ENCODE assay signal across 13 cellular contexts in the genomic region with DNA sequence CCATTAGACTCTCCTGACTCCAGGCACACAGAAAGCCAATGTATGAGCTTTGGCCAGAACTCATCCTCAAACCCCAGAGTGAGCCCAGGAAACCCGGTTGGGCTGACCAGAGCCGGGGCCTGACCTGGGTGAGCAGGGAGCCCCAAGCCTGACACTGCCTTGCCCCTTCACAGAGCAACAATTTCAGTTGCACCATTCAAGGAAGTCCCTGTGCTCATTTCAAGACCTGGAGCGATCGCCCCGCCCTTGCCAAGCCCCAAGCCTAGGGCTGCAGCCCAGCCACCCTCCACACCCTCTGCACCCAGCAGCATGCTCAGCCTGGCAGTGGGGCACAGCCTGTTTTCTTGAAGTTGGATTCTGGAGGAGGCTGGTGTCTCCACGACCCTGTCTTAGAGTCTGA. TPM values are rescaled to one million over a fixed set of nuclear protein-coding genes. Genes with fewer than 3 reads are reported as not detected.
DNase-seq lines count a peak whose midpoint lies in the region; ATAC-seq and TF ChIP-seq lines count a peak whose summit lies in the region.
"Had no signal": no experiment of that assay in that cellular context is flagged by ENCODE, and none has a peak within 500 bp of the region (broad histone marks: within the 10 kb centered on the region; RNA-seq: fewer than 3 reads in every experiment).

No MANE protein-coding gene starts in this region.

- POLR2A ChIA-PET in activated CD4-positive, alpha-beta T cell treated with anti-CD3 and anti-CD28 coated beads for 36 hours (lab: Charles Lee), result no interaction called here
- POLR2A ChIA-PET in activated CD8-positive, alpha-beta T cell treated with anti-CD3 and anti-CD28 coated beads, Interleukin-2, amount 10 ng/mL, durations not matched to agents 7 days and 5 days (lab: Charles Lee), result interaction anchor here (1.0 to 2.1 kb wide), 4 partner anchors 49 to 177 kb away, joined by 3 to 11 read pairs (median 4); a partner anchor contains a TSS

- peaks cover 17% of the 10 kb centered on the region for H3K27me3 Mint-ChIP-seq in activated CD4-positive, alpha-beta T cell treated with anti-CD3 and anti-CD28 coated beads for 36 hours
- H3K27me3 Mint-ChIP-seq in activated CD8-positive, alpha-beta T cell treated with anti-CD3 and anti-CD28 coated beads, Interleukin-2, amount 10 ng/mL, durations not matched to agents 7 days and 5 days (ENCODE audit: low read depth), result peaks cover 14% of the 10 kb centered on the region

- CTCF ChIA-PET in activated CD4-positive, alpha-beta T cell treated with anti-CD3 and anti-CD28 coated beads for 36 hours (lab: Charles Lee), result interaction anchor here (0.8 to 4.1 kb wide), 5 partner anchors 9 to 202 kb away, joined by 3 to 27 read pairs (median 4); no protein-coding TSS in a partner anchor
- CTCF ChIA-PET in activated CD8-positive, alpha-beta T cell treated with anti-CD3 and anti-CD28 coated beads, Interleukin-2, amount 10 ng/mL, durations not matched to agents 7 days and 5 days (lab: Charles Lee), result interaction anchor here (1.1 to 3.9 kb wide), 7 partner anchors 16 to 302 kb away, joined by 3 to 19 read pairs (median 5); no protein-coding TSS in a partner anchor

- H3K27ac Mint-ChIP-seq in activated CD4-positive, alpha-beta T cell treated with anti-CD3 and anti-CD28 coated beads for 36 hours, result no peak overlapping the region
- H3K27ac Mint-ChIP-seq in activated CD8-positive, alpha-beta T cell treated with anti-CD3 and anti-CD28 coated beads, Interleukin-2, amount 10 ng/mL, durations not matched to agents 7 days and 5 days, result no peak overlapping the region

- no peaks in the 10 kb centered on the region for H3K36me3 Mint-ChIP-seq in activated CD4-positive, alpha-beta T cell treated with anti-CD3 and anti-CD28 coated beads for 36 hours (ENCODE audit: low read depth)
- peaks cover 2% of the 10 kb centered on the region for H3K36me3 Mint-ChIP-seq in activated CD8-positive, alpha-beta T cell treated with anti-CD3 and anti-CD28 coated beads, Interleukin-2, amount 10 ng/mL, durations not matched to agents 7 days and 5 days (ENCODE audit: low read depth)

- no peak for ATAC-seq in activated CD4-positive, alpha-beta T cell treated with anti-CD3 and anti-CD28 coated beads for 36 hours
- no peak for ATAC-seq in activated CD8-positive, alpha-beta T cell treated with anti-CD3 and anti-CD28 coated beads, Interleukin-2, amount 10 ng/mL, durations not matched to agents 7 days and 5 days
- ATAC-seq in HG03025 (IDR thresholded peaks at IDR 0.05; ENCODE audit: low FRiP score, unreplicated experiment), result no peak

- intact Hi-C loops in activated CD4-positive, alpha-beta T cell treated with anti-CD3 and anti-CD28 coated beads for 36 hours (cut with DNase I, micrococcal nuclease), result loop anchor here in 1 of 2 experiments (5.0 kb wide), 1 partner anchor 49 kb away; a partner anchor contains a TSS

- no peak for TF ChIP-seq CTCF in fibroblast of villous mesenchyme (IDR thresholded peaks at IDR 0.05; ENCODE audit: insufficient read depth, low read depth, low read length)

- H3K9me3 Mint-ChIP-seq in activated CD4-positive, alpha-beta T cell treated with anti-CD3 and anti-CD28 coated beads for 36 hours (ENCODE audit: low read depth), result no peaks in the 10 kb centered on the region
- no peaks in the 10 kb centered on the region for H3K9me3 Mint-ChIP-seq in activated CD8-positive, alpha-beta T cell treated with anti-CD3 and anti-CD28 coated beads, Interleukin-2, amount 10 ng/mL, durations not matched to agents 7 days and 5 days (ENCODE audit: insufficient read depth)

- DNase-seq in activated CD4-positive, alpha-beta T cell treated with anti-CD3 and anti-CD28 coated beads for 36 hours, result peak; percentile 46
- no peak for DNase-seq in activated CD4-positive, alpha-beta T cell treated with anti-CD3 and anti-CD28 coated beads, Interleukin-2, amount 50 U/mL, for 4 hours
- peak; percentile 30 for DNase-seq in activated CD8-positive, alpha-beta T cell treated with anti-CD3 and anti-CD28 coated beads, Interleukin-2, amount 10 ng/mL, durations not matched to agents 7 days and 5 days
- DNase-seq in fibroblast of villous mesenchyme (ENCODE audit: low read depth) (no peak), HuH-7.5 (ENCODE audit: low spot score) (no peak), NCI-H2107 treated with DMSO at 0.1 percent for 48 hours (lab: John Stamatoyannopoulos, UW; ENCODE audit: unreplicated experiment) (no peak)
- DNase-seq in stimulated activated CD8-positive, alpha-beta memory T cell treated with anti-CD3 and anti-CD28 coated beads, Interleukin-4, amount 100 ng/mL, for 48 hours, result peak; percentile 50
- DNase-seq: 8988T; central memory CD4-positive, alpha-beta T cell; midbrain; NCI-H1048 had no signal

- H3K4me3 ChIP-seq in fibroblast of villous mesenchyme (ENCODE audit: low read depth, low read length), result peak overlapping the region; percentile 86

- peaks cover 21% of the 10 kb centered on the region for H3K4me1 Mint-ChIP-seq in activated CD4-positive, alpha-beta T cell treated with anti-CD3 and anti-CD28 coated beads for 36 hours
- peaks cover 44% of the 10 kb centered on the region for H3K4me1 Mint-ChIP-seq in activated CD8-positive, alpha-beta T cell treated with anti-CD3 and anti-CD28 coated beads, Interleukin-2, amount 10 ng/mL, durations not matched to agents 7 days and 5 days (ENCODE audit: low read depth)

- no peak overlapping the region for H3K4me3 Mint-ChIP-seq in activated CD4-positive, alpha-beta T cell treated with anti-CD3 and anti-CD28 coated beads for 36 hours
- peak overlapping the region; percentile 93 for H3K4me3 Mint-ChIP-seq in activated CD8-positive, alpha-beta T cell treated with anti-CD3 and anti-CD28 coated beads, Interleukin-2, amount 10 ng/mL, durations not matched to agents 7 days and 5 days

RNA-seq across cellular contexts. Expression of a gene that starts 2.3 kb away (rescaled TPM):
- total RNA-seq in activated CD4-positive, alpha-beta T cell treated with anti-CD3 and anti-CD28 coated beads for 36 hours, result 10 to 100 TPM; 10.5 to 10.7 TPM
- 10 to 100 TPM; 40.1 TPM for total RNA-seq in activated CD8-positive, alpha-beta T cell treated with anti-CD3 and anti-CD28 coated beads, Interleukin-2, amount 10 ng/mL, durations not matched to agents 7 days and 5 days
- total RNA-seq in fibroblast of villous mesenchyme, result 61.3 and 90.5 TPM in 2 replicates

RNA-seq across cellular contexts. Expression of a gene that starts 18.3 kb away (rescaled TPM):
- 1 to 10 TPM; 1.1 to 1.6 TPM for total RNA-seq in activated CD4-positive, alpha-beta T cell treated with anti-CD3 and anti-CD28 coated beads for 36 hours
- total RNA-seq in activated CD8-positive, alpha-beta T cell treated with anti-CD3 and anti-CD28 coated beads, Interleukin-2, amount 10 ng/mL, durations not matched to agents 7 days and 5 days, result not detected
- total RNA-seq in fibroblast of villous mesenchyme, result not detected in 2 replicates
- total RNA-seq: T-helper 1 cell treated with Interleukin-12 subunit alpha and Interleukin-12 subunit beta and Interleukin-4 antibody, amounts not matched to agents 30 ng/mL and 1 ng/mL, for 36 hours had no signal

Comparison
In these comparisons a context has a peak if more than half of its experiments do, and no peak if none do; other contexts are left out.
1. DNase-seq: peak in activated CD4-positive, alpha-beta T cell treated with anti-CD3 and anti-CD28 coated beads for 36 hours (single experiment), activated CD8-positive, alpha-beta T cell treated with anti-CD3 and anti-CD28 coated beads, Interleukin-2, amount 10 ng/mL, durations not matched to agents 7 days and 5 days (single experiment) and stimulated activated CD8-positive, alpha-beta memory T cell treated with anti-CD3 and anti-CD28 coated beads, Interleukin-4, amount 100 ng/mL, for 48 hours (single experiment); none in activated CD4-positive, alpha-beta T cell treated with anti-CD3 and anti-CD28 coated beads, Interleukin-2, amount 50 U/mL, for 4 hours (0 of 2), fibroblast of villous mesenchyme (single experiment), HuH-7.5 (single experiment) and NCI-H2107 treated with DMSO at 0.1 percent for 48 hours (single experiment).